In the genomic region with DNA sequence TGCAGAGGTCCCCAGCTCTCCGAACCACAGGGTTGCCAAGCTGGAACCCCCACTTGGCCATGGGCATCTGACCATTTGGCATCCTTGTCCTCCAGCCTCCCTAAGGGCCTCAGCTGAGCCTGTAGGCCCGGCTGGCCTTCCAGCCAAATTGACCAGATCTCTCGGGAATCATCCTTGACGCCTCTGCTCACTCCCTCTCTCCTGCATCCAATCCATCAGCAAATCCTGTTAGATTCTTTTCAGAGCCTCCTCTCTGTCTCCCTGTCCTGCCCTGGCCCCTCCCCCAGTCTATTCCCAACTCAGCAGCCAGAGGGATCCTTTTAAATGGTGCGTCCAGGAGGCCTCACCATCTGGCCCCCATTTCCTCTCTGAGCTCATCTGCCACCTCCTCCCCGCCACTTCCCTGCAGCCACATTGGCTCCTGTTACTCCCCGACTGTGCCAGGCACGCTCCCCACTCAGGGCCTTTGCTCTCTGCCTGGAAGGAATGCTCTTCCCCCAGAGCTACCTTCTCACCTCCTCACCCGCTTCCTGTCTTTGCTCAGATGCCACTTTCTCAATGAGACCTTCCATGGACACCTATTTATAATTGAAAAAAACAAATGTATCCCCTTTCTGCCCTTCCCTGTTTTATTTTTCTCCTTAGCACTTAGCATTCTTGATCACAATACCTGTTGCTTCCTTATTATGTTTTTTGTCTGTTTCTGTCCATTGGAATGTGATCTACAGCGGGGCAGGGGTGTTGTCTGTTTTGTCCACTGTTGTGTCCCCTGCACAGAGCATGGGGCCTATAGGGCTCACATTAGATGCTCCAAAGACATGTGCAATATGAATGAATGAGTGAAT, we compare ENCODE assay signal across 1 cellular context.
A peak's percentile ranks its signal among the peaks of the same experiment; 100 is the strongest.
TF ChIP-seq lines count a peak whose summit lies in the region.

No MANE protein-coding gene starts in this region.

TF ChIP-seq in HEK293, 187 proteins besides CTCF, POLR2A, EP300 and RAD21 (continued from another document):
- TF ChIP-seq PRDM10 (tag by site-specific recombination; IDR thresholded peaks at IDR 0.05) (peak; percentile 54), ZBTB17 (tag by site-specific recombination; IDR thresholded peaks at IDR 0.05) (peak; percentile 69; the same call in 1 of the 2 replicates)
TF ChIP-seq in HEK293: peak in this region for 8.
